In genomic region chr5:66144074-66144798, GRCh38 we compare ENCODE assay signal across 8 cellular contexts. TPM values are rescaled to one million over a fixed set of nuclear protein-coding genes. Genes with fewer than 3 reads are reported as not detected.
DNase-seq lines count a peak whose midpoint lies in the region; ATAC-seq and TF ChIP-seq lines count a peak whose summit lies in the region.

Gene SREK1, plus strand, starts transcription at chr5:66144300. Its CDS starts 77 bp downstream, at chr5:66144377.

- peak; percentile 93 for DNase-seq in GM10248 (ENCODE audit: extremely low spot score)
- peak; percentile 85 for DNase-seq in NCI-H1092 treated with DMSO at 0.1 percent for 48 hours (lab: John Stamatoyannopoulos, UW)
- peak; percentile 88 for DNase-seq in SKM-1 treated with dmso at 0.1 percent for 144 hours (lab: John Stamatoyannopoulos, UW; ENCODE audit: unreplicated experiment)
- DNase-seq in glomerular visceral epithelial cell (ENCODE audit: extremely low spot score) = peak; percentile 95
- peak; percentile 81 for DNase-seq in omental fat pad (ENCODE audit: low spot score)

- peak within 1 kb of the TSS; percentile 97 for H3K4me3 Mint-ChIP-seq in activated naive CD8-positive, alpha-beta T cell

- H3K4me1 Mint-ChIP-seq in activated naive CD8-positive, alpha-beta T cell (ENCODE audit: low read depth) = peaks cover 43% of the 10 kb centered on the region

- peak within 1 kb of the TSS; percentile 92 for H3K27ac ChIP-seq in temporal lobe (ENCODE audit: low read depth, low read length)

- H3K27me3 Mint-ChIP-seq in activated naive CD8-positive, alpha-beta T cell = no peaks in the 10 kb centered on the region

- ATAC-seq in HG02623 (IDR thresholded peaks at IDR 0.05; ENCODE audit: unreplicated experiment) = peak; percentile 91
- ATAC-seq in omental fat pad (ENCODE audit: low FRiP score) = peak; percentile 93

- POLR2A ChIA-PET in GM10248 (lab: Yijun Ruan, JAX) = no interaction called here

- CTCF ChIA-PET in GM10248 (lab: Yijun Ruan, JAX) = no interaction called here

- peaks cover 2% of the 10 kb centered on the region for H3K36me3 Mint-ChIP-seq in activated naive CD8-positive, alpha-beta T cell

- peak within 1 kb of the TSS; percentile 100 for H3K27ac Mint-ChIP-seq in activated naive CD8-positive, alpha-beta T cell

- TF ChIP-seq CTCF in GM10248 (IDR thresholded peaks at IDR 0.05; ENCODE audit: control extremely low read depth, extremely low read depth, low read depth, missing control alignments) = no peak
- no peak for TF ChIP-seq CTCF in omental fat pad (IDR thresholded peaks at IDR 0.05)

- H3K9me3 Mint-ChIP-seq in activated naive CD8-positive, alpha-beta T cell (ENCODE audit: low read depth) = no peaks in the 10 kb centered on the region

RNA-seq across cellular contexts. Expression of gene SREK1, which starts in this region (rescaled TPM):
- total RNA-seq in omental fat pad (100 to 1,000 TPM in 1 of 4 donors, 10 to 100 TPM in 3; 54.5 to 113 (median 90.5) TPM), temporal lobe (61.0 TPM)

Comparison
In these comparisons a context has a peak if more than half of its experiments do, and no peak if none do; other contexts are left out.
1. Peak in every context shown above with its lines: DNase-seq, ATAC-seq and H3K27ac ChIP-seq.